ENCODE assay signal across 15 cellular contexts in genomic region chr4:109979932-109980717, GRCh38.
DNase-seq lines count a peak whose midpoint lies in the region; TF ChIP-seq lines count a peak whose summit lies in the region.
"Had no signal": no experiment of that assay in that cellular context is flagged by ENCODE, and none has a peak within 500 bp of the region (broad histone marks: within the 10 kb centered on the region; RNA-seq: fewer than 3 reads in every experiment).

No MANE protein-coding gene starts in this region.

- no peak for TF ChIP-seq CTCF in fibroblast of lung (conservative IDR thresholded peaks at IDR 0.05 in 1 of 2, IDR thresholded peaks at IDR 0.05 in 1 of 2; ENCODE audit: low read depth in 1 of 2, low read length in 2 of 2)
- TF ChIP-seq CTCF in osteoblast (IDR thresholded peaks at IDR 0.05; ENCODE audit: extremely low read depth, low read depth, low read length), result no peak

- H3K36me3 ChIP-seq in fibroblast of lung (ENCODE audit: control insufficient read depth, insufficient read depth, low read length) (no peaks in the 10 kb centered on the region), osteoblast (ENCODE audit: insufficient read depth, low read length) (no peaks in the 10 kb centered on the region)
- H3K36me3 ChIP-seq: right atrium auricular region, suprapubic skin had no signal

- H3K4me1 ChIP-seq in fibroblast of lung (ENCODE audit: control insufficient read depth, extremely low read depth, insufficient read depth, low read length) (peaks cover 2% of the 10 kb centered on the region), osteoblast (ENCODE audit: insufficient read depth, low read length) (peaks cover 15% of the 10 kb centered on the region)
- H3K4me1 ChIP-seq: right atrium auricular region had no signal

- H3K9ac ChIP-seq in fibroblast of lung (ENCODE audit: insufficient read depth, low read length), result no peak overlapping the region

- H2AFZ ChIP-seq in fibroblast of lung (ENCODE audit: low read length) (no peak overlapping the region), osteoblast (ENCODE audit: low read length) (peak overlapping the region; percentile 2)

- H3K4me3 ChIP-seq in fibroblast of lung (replicated peaks in 1 of 4; ENCODE audit: control extremely low read depth in 1 of 4, insufficient read depth in 1 of 4, low read depth in 3 of 4, low read length in 4 of 4) (no peak overlapping the region), osteoblast (ENCODE audit: insufficient read depth, low read length) (peak overlapping the region; percentile 26)
- H3K4me3 ChIP-seq: right atrium auricular region, suprapubic skin had no signal

- H3K36me3 Mint-ChIP-seq in T-helper 2 cell treated with Interferon-gamma antibody and Interleukin-4, amounts not matched to agents 5 μg/mL and 100 μg/mL, for 36 hours (ENCODE audit: low read depth), result no peaks in the 10 kb centered on the region
- H3K36me3 Mint-ChIP-seq: brain had no signal

- H4K20me1 ChIP-seq in fibroblast of lung (ENCODE audit: control insufficient read depth, extremely low read depth, insufficient read depth, low read length), result no peaks in the 10 kb centered on the region
- no peaks in the 10 kb centered on the region for H4K20me1 ChIP-seq in osteoblast (ENCODE audit: insufficient read depth, low read length)

- H3K4me2 ChIP-seq in fibroblast of lung (ENCODE audit: extremely low read depth, insufficient read depth, low read length) (no peak overlapping the region), osteoblast (ENCODE audit: insufficient read depth, low read length) (peak overlapping the region; percentile 70)

- H3K4me1 Mint-ChIP-seq in T-helper 2 cell treated with Interferon-gamma antibody and Interleukin-4, amounts not matched to agents 5 μg/mL and 100 μg/mL, for 36 hours (ENCODE audit: low read depth), result no peaks in the 10 kb centered on the region
- H3K4me1 Mint-ChIP-seq: activated CD4-positive, alpha-beta T cell treated with anti-CD3 and anti-CD28 coated beads, Interleukin-2, amount 10 ng/mL, durations not matched to agents 24 days and 14 days; brain had no signal

- H3K9me3 Mint-ChIP-seq in T-helper 2 cell treated with Interferon-gamma antibody and Interleukin-4, amounts not matched to agents 5 μg/mL and 100 μg/mL, for 36 hours, result no peaks in the 10 kb centered on the region
- H3K9me3 Mint-ChIP-seq: activated CD4-positive, alpha-beta T cell treated with anti-CD3 and anti-CD28 coated beads, Interleukin-2, amount 10 ng/mL, durations not matched to agents 24 days and 14 days; brain had no signal

- H3K27ac ChIP-seq in fibroblast of lung (ENCODE audit: insufficient read depth, low read length) (no peak overlapping the region), osteoblast (ENCODE audit: low read depth, low read length) (no peak overlapping the region)
- H3K27ac ChIP-seq: right atrium auricular region, suprapubic skin had no signal

- H3K27me3 ChIP-seq in fibroblast of lung (ENCODE audit: control insufficient read depth, insufficient read depth, low read length) (no peaks in the 10 kb centered on the region), osteoblast (ENCODE audit: insufficient read depth, low read length) (no peaks in the 10 kb centered on the region)
- H3K27me3 ChIP-seq: right atrium auricular region had no signal

- DNase-seq in ELR (ENCODE audit: low read depth) (peak; percentile 80), RPMI7951 (ENCODE audit: low read depth) (peak; percentile 58), fibroblast of lung (ENCODE audit: low read depth in 2 of 2) (peak; percentile 18 to 89), osteoblast (ENCODE audit: insufficient read length, low spot score, missing footprints) (no peak), putamen (ENCODE audit: low spot score) (no peak), NCI-H128 (lab: John Stamatoyannopoulos, UW; ENCODE audit: unreplicated experiment) (no peak), NCI-H146 (lab: John Stamatoyannopoulos, UW) (no peak)
- no peak for DNase-seq in T-helper 2 cell treated with Interferon-gamma antibody and Interleukin-4, amounts not matched to agents 5 μg/mL and 100 μg/mL, for 36 hours (ENCODE audit: low spot score)
- DNase-seq: activated CD4-positive, alpha-beta T cell treated with anti-CD3 and anti-CD28 coated beads, Interleukin-2, amount 10 ng/mL, durations not matched to agents 24 days and 14 days; COR-L47; NCI-H2171; T-helper 1 cell had no signal

- H3K4me3 Mint-ChIP-seq in T-helper 2 cell treated with Interferon-gamma antibody and Interleukin-4, amounts not matched to agents 5 μg/mL and 100 μg/mL, for 36 hours, result no peak overlapping the region
- H3K4me3 Mint-ChIP-seq: activated CD4-positive, alpha-beta T cell treated with anti-CD3 and anti-CD28 coated beads, Interleukin-2, amount 10 ng/mL, durations not matched to agents 24 days and 14 days; brain had no signal

- H3K79me2 ChIP-seq in fibroblast of lung (ENCODE audit: control insufficient read depth, insufficient read depth, low read length) (no peaks in the 10 kb centered on the region), osteoblast (ENCODE audit: insufficient read depth, low read length) (no peaks in the 10 kb centered on the region)

- H3K9me3 ChIP-seq in fibroblast of lung (ENCODE audit: control insufficient read depth, insufficient read depth, low read depth, low read length) (no peaks in the 10 kb centered on the region), osteoblast (ENCODE audit: low read depth, low read length) (no peaks in the 10 kb centered on the region)
- H3K9me3 ChIP-seq: right atrium auricular region, suprapubic skin had no signal

- no peak overlapping the region for H3K27ac Mint-ChIP-seq in T-helper 2 cell treated with Interferon-gamma antibody and Interleukin-4, amounts not matched to agents 5 μg/mL and 100 μg/mL, for 36 hours
- H3K27ac Mint-ChIP-seq: activated CD4-positive, alpha-beta T cell treated with anti-CD3 and anti-CD28 coated beads, Interleukin-2, amount 10 ng/mL, durations not matched to agents 24 days and 14 days; brain had no signal

- H3K27me3 Mint-ChIP-seq in T-helper 2 cell treated with Interferon-gamma antibody and Interleukin-4, amounts not matched to agents 5 μg/mL and 100 μg/mL, for 36 hours (ENCODE audit: low read depth), result peaks cover 28% of the 10 kb centered on the region
- H3K27me3 Mint-ChIP-seq: brain had no signal

Comparison
In these comparisons a context has a peak if more than half of its experiments do, and no peak if none do; other contexts are left out.
1. DNase-seq: peak in ELR (single experiment), RPMI7951 (single experiment) and fibroblast of lung (2 of 2); none in osteoblast (single experiment), putamen (single experiment), NCI-H128 (single experiment), T-helper 2 cell treated with Interferon-gamma antibody and Interleukin-4, amounts not matched to agents 5 μg/mL and 100 μg/mL, for 36 hours (single experiment) and NCI-H146 (single experiment).